ENCODE assay signal across 2 cellular contexts in genomic region chr3:104080228-104080627, GRCh38.
TF ChIP-seq lines count a peak whose summit lies in the region.

No MANE protein-coding gene starts in this region.

TF ChIP-seq in HepG2, 621 proteins besides CTCF, POLR2A, EP300 and RAD21 (continued from another document):
- TF ChIP-seq POLR2AphosphoS2 (IDR thresholded peaks at IDR 0.05; ENCODE audit: low read depth, low read length) (no peak), HOXA5 (CRISPR knock-in tag; IDR thresholded peaks at IDR 0.05) (no peak), ZC3H13 (CRISPR knock-in tag; IDR thresholded peaks at IDR 0.05) (no peak), KLF6 (CRISPR knock-in tag; IDR thresholded peaks at IDR 0.05) (no peak), ZNF609 (CRISPR knock-in tag; IDR thresholded peaks at IDR 0.05; ENCODE audit: borderline replicate concordance) (no peak), NFE2L2 (IDR thresholded peaks at IDR 0.05; ENCODE audit: low read length) (0 out of 2 replicates have a peak, but pooled peaks have one; percentile 31), MAFF (IDR thresholded peaks at IDR 0.05; ENCODE audit: low read depth, low read length) (peak; percentile 95), ZNF234 (CRISPR knock-in tag; conservative IDR thresholded peaks at IDR 0.05) (no peak), ZKSCAN8 (CRISPR knock-in tag; IDR thresholded peaks at IDR 0.05; ENCODE audit: borderline replicate concordance) (no peak), NFIB (CRISPR knock-in tag; IDR thresholded peaks at IDR 0.05; ENCODE audit: borderline replicate concordance) (no peak), SMAD1 (CRISPR knock-in tag; IDR thresholded peaks at IDR 0.05; ENCODE audit: borderline replicate concordance, low read depth) (no peak), TCF7L2 (IDR thresholded peaks at IDR 0.05; ENCODE audit: low read depth, low read length) (no peak), PHF8 (CRISPR knock-in tag; IDR thresholded peaks at IDR 0.05) (no peak), ZBTB3 (CRISPR knock-in tag; IDR thresholded peaks at IDR 0.05; ENCODE audit: borderline replicate concordance, low read depth) (no peak), PAF1 (CRISPR knock-in tag; IDR thresholded peaks at IDR 0.05) (no peak), SNAPC2 (CRISPR knock-in tag; IDR thresholded peaks at IDR 0.05) (no peak), ZNF253 (CRISPR knock-in tag; IDR thresholded peaks at IDR 0.05; ENCODE audit: borderline replicate concordance) (no peak), ARID3A (IDR thresholded peaks at IDR 0.05; ENCODE audit: low read depth, low read length) (no peak), ZGPAT (CRISPR knock-in tag; IDR thresholded peaks at IDR 0.05) (no peak)
TF ChIP-seq in HepG2: peak in this region for 3.

TF ChIP-seq in K562, 482 proteins besides CTCF, POLR2A, EP300 and RAD21 (continued from another document):
- no peak for TF ChIP-seq CTCFL (IDR thresholded peaks at IDR 0.05; ENCODE audit: borderline replicate concordance, insufficient read depth, low read depth, low read length, poor library complexity, severe bottlenecking)
- peak; percentile 52; the same call in 1 of the 2 replicates for TF ChIP-seq MAFG (tag; conservative IDR thresholded peaks at IDR 0.05)
- no peak for TF ChIP-seq ZNF280B (CRISPR knock-in tag; IDR thresholded peaks at IDR 0.05)
- TF ChIP-seq CREBBP (IDR thresholded peaks at IDR 0.05; ENCODE audit: low read depth, low read length) = no peak
- TF ChIP-seq ZNF175 (CRISPR knock-in tag; IDR thresholded peaks at IDR 0.05; ENCODE audit: low read depth) = no peak
- TF ChIP-seq PBX2 (CRISPR knock-in tag; IDR thresholded peaks at IDR 0.05; ENCODE audit: low read depth) = no peak
- TF ChIP-seq PBX2 (tag; conservative IDR thresholded peaks at IDR 0.05; ENCODE audit: low read depth) = no peak
- TF ChIP-seq MAFK (IDR thresholded peaks at IDR 0.05; ENCODE audit: low read length) = peak; percentile 56; the same call in 1 of the 2 replicates
- TF ChIP-seq USF2 (CRISPR knock-in tag; IDR thresholded peaks at IDR 0.05) = no peak
TF ChIP-seq in K562: peak in this region for 5.
